Comparison of ENCODE assay signal across 16 cellular contexts in the genomic region with DNA sequence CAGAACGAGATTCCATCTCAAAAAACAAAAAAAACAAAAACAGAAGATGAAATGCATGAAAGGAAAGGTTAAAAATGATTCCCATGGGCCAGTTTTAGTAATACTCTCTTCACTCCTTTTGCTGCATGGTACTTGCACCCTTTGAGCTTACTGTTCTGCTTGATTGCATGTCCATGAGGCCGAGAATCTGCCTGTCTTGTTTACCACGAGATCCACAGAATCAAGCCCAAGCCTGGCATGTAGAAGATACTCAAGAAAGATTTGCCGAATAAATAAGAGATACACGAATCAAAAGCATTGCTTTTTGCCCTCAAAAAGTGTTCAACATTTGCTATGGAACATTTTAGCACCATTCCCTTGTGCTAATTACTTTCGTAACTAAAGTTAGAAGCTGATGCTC. TPM values are rescaled to one million over a fixed set of nuclear protein-coding genes. Genes with fewer than 3 reads are reported as not detected.
DNase-seq lines count a peak whose midpoint lies in the region; ATAC-seq, FAIRE-seq and TF ChIP-seq lines count a peak whose summit lies in the region.
"Had no signal": no experiment of that assay in that cellular context is flagged by ENCODE, and none has a peak within 500 bp of the region (broad histone marks: within the 10 kb centered on the region; RNA-seq: fewer than 3 reads in every experiment).

No MANE protein-coding gene starts in this region.

- H3K4me3 Mint-ChIP-seq in astrocyte (ENCODE audit: unreplicated experiment): no peak overlapping the region
- H3K4me3 Mint-ChIP-seq in immature natural killer cell: no peak overlapping the region

- peak overlapping the region; percentile 84 for H3K4me2 ChIP-seq in astrocyte (ENCODE audit: low read length)

- H3K27ac Mint-ChIP-seq in astrocyte (ENCODE audit: unreplicated experiment): no peak overlapping the region
- no peak overlapping the region for H3K27ac Mint-ChIP-seq in immature natural killer cell

- no peaks in the 10 kb centered on the region for H3K36me3 ChIP-seq in astrocyte (ENCODE audit: insufficient read depth, low read length)

- H3K4me1 Mint-ChIP-seq in astrocyte (ENCODE audit: low read depth, unreplicated experiment) (peaks cover 18% of the 10 kb centered on the region), immature natural killer cell (no peaks in the 10 kb centered on the region)

- no peaks in the 10 kb centered on the region for H3K9me3 ChIP-seq in astrocyte (ENCODE audit: insufficient read depth, low read depth, low read length)
- H3K9me3 ChIP-seq: mucosa of descending colon had no signal

- DNase-seq in AG04449 (ENCODE audit: low read depth, low spot score) (no peak), astrocyte (ENCODE audit: low read depth) (no peak), putamen (ENCODE audit: low spot score) (peak; percentile 13), AG20443 (ENCODE audit: low spot score) (no peak), NCI-H1436 (lab: John Stamatoyannopoulos, UW) (no peak), immature natural killer cell (no peak)
- DNase-seq: activated CD4-positive, alpha-beta T cell treated with anti-CD3 and anti-CD28 coated beads for 1 hour; cerebellar nuclear complex; EL; glutamatergic neuron; mucosa of descending colon; NCI-H748 treated with DMSO at 0.1 percent for 48 hours; stimulated activated CD4-positive, alpha-beta T cell treated with anti-CD3 and anti-CD28 coated beads, Interleukin-1b, Interleukin-23, amount 100 ng/mL, for 48 hours; stimulated activated naive CD4-positive, alpha-beta T cell treated with Interleukin-2 at 50 U/mL for 16 hours had no signal

- no peak overlapping the region for H2AFZ ChIP-seq in astrocyte (ENCODE audit: low read depth, low read length)

- H3K36me3 Mint-ChIP-seq in astrocyte (ENCODE audit: low read depth, unreplicated experiment) (no peaks in the 10 kb centered on the region), immature natural killer cell (no peaks in the 10 kb centered on the region)

- no peak for FAIRE-seq in astrocyte (lab: Jason Lieb, UNC)

- no peak for ATAC-seq in GM19395 (IDR thresholded peaks at IDR 0.05; ENCODE audit: unreplicated experiment)
- ATAC-seq: mucosa of descending colon had no signal

- TF ChIP-seq CTCF in AG04449 (IDR thresholded peaks at IDR 0.05; ENCODE audit: insufficient read depth, low read length, missing control alignments): no peak
- TF ChIP-seq CTCF in astrocyte (IDR thresholded peaks at IDR 0.05; ENCODE audit: insufficient read depth, low read depth, low read length): no peak

- POLR2A ChIA-PET in AG04449 (lab: Yijun Ruan, JAX): no interaction called here

- H3K27me3 Mint-ChIP-seq in astrocyte (ENCODE audit: low read depth, unreplicated experiment) (no peaks in the 10 kb centered on the region), immature natural killer cell (ENCODE audit: low read depth in 3 of 3) (peaks cover 0 to 3% (median 0%) of the 10 kb centered on the region in 3 donors)

- no peak overlapping the region for H3K27ac ChIP-seq in astrocyte (ENCODE audit: low read depth, low read length)
- H3K27ac ChIP-seq in layer of hippocampus (ENCODE audit: low read depth, low read length): peak overlapping the region; percentile 85

- no peaks in the 10 kb centered on the region for H3K79me2 ChIP-seq in astrocyte (ENCODE audit: insufficient read depth, low read length)

- H3K9ac ChIP-seq in astrocyte (ENCODE audit: low read length): no peak overlapping the region

- H3K9me3 Mint-ChIP-seq in astrocyte (ENCODE audit: unreplicated experiment) (no peaks in the 10 kb centered on the region), immature natural killer cell (no peaks in the 10 kb centered on the region)

- H3K27me3 ChIP-seq in astrocyte (ENCODE audit: insufficient read depth, low read length) (no peaks in the 10 kb centered on the region), layer of hippocampus (ENCODE audit: control insufficient read depth, insufficient read depth, low read length) (no peaks in the 10 kb centered on the region)

- CTCF ChIA-PET in AG04449 (lab: Yijun Ruan, JAX): interaction anchor here (1.4 to 2.2 kb wide), 2 partner anchors 8 to 13 kb away, joined by 4 to 8 read pairs; no protein-coding TSS in a partner anchor

- H4K20me1 ChIP-seq in astrocyte (ENCODE audit: insufficient read depth, low read length): no peaks in the 10 kb centered on the region

- H3K4me3 ChIP-seq in AG04449 (ENCODE audit: low read depth, low read length): peak overlapping the region; percentile 54
- no peak overlapping the region for H3K4me3 ChIP-seq in astrocyte (ENCODE audit: insufficient read depth, low read depth, low read length)
- H3K4me3 ChIP-seq: mucosa of descending colon had no signal

- H3K4me1 ChIP-seq in astrocyte (ENCODE audit: insufficient read depth, low read length): peaks cover 10% of the 10 kb centered on the region

RNA-seq across cellular contexts. Expression of gene FAXDC2, which starts 1.1 kb away (rescaled TPM):
- 3.6 and 3.7 TPM in 2 replicates for total RNA-seq in astrocyte
- polyA plus RNA-seq in immature natural killer cell: 1 to 10 TPM in 1 of 3 donors, under 1 TPM in 1, not detected in 1; 0.72 to 3.7 TPM

RNA-seq across cellular contexts. Expression of gene CNOT8, which starts 9.2 kb away (rescaled TPM):
- total RNA-seq in astrocyte: 40.1 and 45.6 TPM in 2 replicates
- polyA plus RNA-seq in immature natural killer cell: 100 to 1,000 TPM; 145 to 212 (median 153) TPM
